ENCODE assay signal across 23 cellular contexts in genomic region chrX:40709395-40709794, GRCh38.
"Had no signal": no experiment of that assay in that cellular context is flagged by ENCODE, and none has a peak within 500 bp of the region (broad histone marks: within the 10 kb centered on the region; RNA-seq: fewer than 3 reads in every experiment).

No MANE protein-coding gene starts in this region.

- DNase-seq: central memory CD4-positive, alpha-beta T cell; cortex of kidney; effector memory CD8-positive, alpha-beta T cell; glutamatergic neuron; heart right ventricle; hippocampal formation; islet precursor cell; left ventricle myocardium superior; lower lobe of right lung; natural killer cell; occipital lobe; ovary; sigmoid colon; spleen; stimulated activated CD4-positive, alpha-beta T cell treated with anti-CD3 and anti-CD28 coated beads, Interleukin-4, amount 100 ng/mL, for 4 hours; stimulated activated naive CD8-positive, alpha-beta T cell treated with anti-CD3 and anti-CD28 coated beads, Interleukin-15, Interleukin-2, amounts not matched to agents 100 U/mL and 50 U/mL, for 24 hours; upper lobe of left lung had no signal

- FAIRE-seq: urothelium cell line had no signal

- H3K36me3 ChIP-seq: ovary, thoracic aorta had no signal

- H3K9me3 ChIP-seq: gastroesophageal sphincter, heart right ventricle, lower lobe of right lung, ovary, right atrium auricular region, sigmoid colon, spleen, thoracic aorta, tibial nerve, upper lobe of left lung had no signal

- ATAC-seq: effector memory CD8-positive, alpha-beta T cell; gastroesophageal sphincter; heart right ventricle; left ventricle myocardium superior; lower lobe of right lung; natural killer cell; stimulated activated memory B cell treated with anti-CD40 and anti-IgM and Interleukin-4, amounts not matched to agents 10 μg/mL and 1 μg/mL and 100 μg/mL, for 72 hours; stimulated activated naive CD8-positive, alpha-beta T cell treated with anti-CD3 and anti-CD28 coated beads, Interleukin-15, Interleukin-2, amounts not matched to agents 100 U/mL and 50 U/mL, for 24 hours had no signal

- H3K27ac ChIP-seq: gastroesophageal sphincter, heart right ventricle, lower lobe of right lung, ovary, right atrium auricular region, sigmoid colon, spleen, thoracic aorta, tibial nerve, upper lobe of left lung had no signal

- H3K4me3 ChIP-seq: gastroesophageal sphincter, heart right ventricle, lower lobe of right lung, ovary, right atrium auricular region, sigmoid colon, spleen, thoracic aorta, tibial nerve, upper lobe of left lung had no signal

- H3K4me1 ChIP-seq: gastroesophageal sphincter, heart right ventricle, lower lobe of right lung, right atrium auricular region, sigmoid colon, spleen, tibial nerve, upper lobe of left lung had no signal

- H3K27me3 ChIP-seq: gastroesophageal sphincter, ovary, right atrium auricular region, sigmoid colon, spleen, upper lobe of left lung had no signal
